ENCODE assay signal across 1 cellular context in genomic region chr17:33980193-33980592, GRCh38.
TF ChIP-seq lines count a peak whose summit lies in the region.

No MANE protein-coding gene starts in this region.

TF ChIP-seq in GM12878, 131 proteins besides CTCF, POLR2A, EP300 and RAD21 (continued from another document):
- TF ChIP-seq E2F8 (IDR thresholded peaks at IDR 0.05; ENCODE audit: low read depth, partially characterized antibody) (no peak), NFIC (IDR thresholded peaks at IDR 0.05; ENCODE audit: low read depth, low read length) (0 out of 2 replicates have a peak, but pooled peaks have one; percentile 51), EED (IDR thresholded peaks at IDR 0.05; ENCODE audit: low read depth) (peak; percentile 98), IKZF1 (conservative IDR thresholded peaks at IDR 0.05) (peak; percentile 84), POLR2AphosphoS5 (IDR thresholded peaks at IDR 0.05; ENCODE audit: low read length) (no peak), BMI1 (IDR thresholded peaks at IDR 0.05; ENCODE audit: borderline replicate concordance) (no peak), CUX1 (IDR thresholded peaks at IDR 0.05; ENCODE audit: insufficient replicate concordance, low read depth, low read length) (no peak), SPI1 (IDR thresholded peaks at IDR 0.05; ENCODE audit: borderline replicate concordance, insufficient read depth, low read depth, low read length) (peak; percentile 64), ATF2 (IDR thresholded peaks at IDR 0.05; ENCODE audit: low read length) (no peak), DPF2 (IDR thresholded peaks at IDR 0.05) (peak; percentile 48; the same call in 1 of the 2 replicates), CREM (IDR thresholded peaks at IDR 0.05; ENCODE audit: low read depth) (no peak), TCF3 (IDR thresholded peaks at IDR 0.05; ENCODE audit: borderline replicate concordance, insufficient read depth, low read depth, low read length) (no peak), BCLAF1 (IDR thresholded peaks at IDR 0.05) (no peak), ETV6 (conservative IDR thresholded peaks at IDR 0.05 in 1 of 2, IDR thresholded peaks at IDR 0.05 in 1 of 2; ENCODE audit: borderline replicate concordance in 1 of 2, low read depth in 1 of 2) (peak in 1 of 2 experiments; percentile 54; a peak in 1 of 4 replicates), ZNF384 (IDR thresholded peaks at IDR 0.05; ENCODE audit: borderline replicate concordance, low read depth, low read length) (no peak), IKZF2 (IDR thresholded peaks at IDR 0.05) (peak; percentile 90 to 92), ZNF24 (IDR thresholded peaks at IDR 0.05) (no peak)
- TF ChIP-seq, protein P1, sequence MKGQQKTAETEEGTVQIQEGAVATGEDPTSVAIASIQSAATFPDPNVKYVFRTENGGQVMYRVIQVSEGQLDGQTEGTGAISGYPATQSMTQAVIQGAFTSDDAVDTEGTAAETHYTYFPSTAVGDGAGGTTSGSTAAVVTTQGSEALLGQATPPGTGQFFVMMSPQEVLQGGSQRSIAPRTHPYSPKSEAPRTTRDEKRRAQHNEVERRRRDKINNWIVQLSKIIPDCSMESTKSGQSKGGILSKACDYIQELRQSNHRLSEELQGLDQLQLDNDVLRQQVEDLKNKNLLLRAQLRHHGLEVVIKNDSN (IDR thresholded peaks at IDR 0.05; ENCODE audit: borderline replicate concordance, extremely low read length, insufficient read depth, low read depth, low read length) = no peak
- TF ChIP-seq, protein P2, sequence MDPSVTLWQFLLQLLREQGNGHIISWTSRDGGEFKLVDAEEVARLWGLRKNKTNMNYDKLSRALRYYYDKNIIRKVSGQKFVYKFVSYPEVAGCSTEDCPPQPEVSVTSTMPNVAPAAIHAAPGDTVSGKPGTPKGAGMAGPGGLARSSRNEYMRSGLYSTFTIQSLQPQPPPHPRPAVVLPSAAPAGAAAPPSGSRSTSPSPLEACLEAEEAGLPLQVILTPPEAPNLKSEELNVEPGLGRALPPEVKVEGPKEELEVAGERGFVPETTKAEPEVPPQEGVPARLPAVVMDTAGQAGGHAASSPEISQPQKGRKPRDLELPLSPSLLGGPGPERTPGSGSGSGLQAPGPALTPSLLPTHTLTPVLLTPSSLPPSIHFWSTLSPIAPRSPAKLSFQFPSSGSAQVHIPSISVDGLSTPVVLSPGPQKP (IDR thresholded peaks at IDR 0.05; ENCODE audit: low read depth, low read length) = no peak
TF ChIP-seq in GM12878: peak in this region for 13.
